Comparison of ENCODE assay signal across 18 cellular contexts in genomic region chr10:27564880-27565279, GRCh38.
"Had no signal": no experiment of that assay in that cellular context is flagged by ENCODE, and none has a peak within 500 bp of the region (broad histone marks: within the 10 kb centered on the region; RNA-seq: fewer than 3 reads in every experiment).

No MANE protein-coding gene starts in this region.

- H3K4me1 ChIP-seq: breast epithelium, gastrocnemius medialis, right lobe of liver, transverse colon had no signal

- H3K27ac ChIP-seq: breast epithelium, gastrocnemius medialis, hepatocyte, right lobe of liver, transverse colon, VCaP had no signal

- H3K36me3 ChIP-seq: breast epithelium, gastrocnemius medialis, right lobe of liver, transverse colon had no signal

- H3K27me3 Mint-ChIP-seq: activated CD8-positive, alpha-beta T cell treated with anti-CD3 and anti-CD28 coated beads for 36 hours; stimulated activated memory B cell treated with anti-CD40 and anti-IgM and Interleukin-4, amounts not matched to agents 10 μg/mL and 1 μg/mL and 100 μg/mL, for 72 hours had no signal

- H3K4me3 Mint-ChIP-seq: stimulated activated memory B cell treated with anti-CD40 and anti-IgM and Interleukin-4, amounts not matched to agents 10 μg/mL and 1 μg/mL and 100 μg/mL, for 72 hours had no signal

- H3K27me3 ChIP-seq: breast epithelium, gastrocnemius medialis, hepatocyte, right lobe of liver, transverse colon had no signal

- DNase-seq: activated naive CD4-positive, alpha-beta T cell treated with anti-CD3 and anti-CD28 coated beads, Interleukin-2, amount 50 U/mL, for 16 hours; anterior cingulate cortex; effector CD4-positive, alpha-beta T cell; gastrocnemius medialis; nucleus accumbens; right lobe of liver; substantia nigra; T1000; transverse colon had no signal

- H3K27ac Mint-ChIP-seq: activated T-helper 2 cell treated with anti-CD3 and anti-CD28 coated beads, Interferon-gamma antibody, Interleukin-2, Interleukin-4, amounts not matched to agents 10 μg/mL and 5 μg/mL and 100 μg/mL, durations not matched to agents 14 hours and 24 hours and 36 hours; progenitor cell of endocrine pancreas; stimulated activated memory B cell treated with anti-CD40 and anti-IgM and Interleukin-4, amounts not matched to agents 10 μg/mL and 1 μg/mL and 100 μg/mL, for 72 hours had no signal

- H3K9me3 ChIP-seq: breast epithelium, gastrocnemius medialis, right lobe of liver, transverse colon had no signal

- ATAC-seq: gastrocnemius medialis; naive thymus-derived CD4-positive, alpha-beta T cell; right lobe of liver; stimulated activated memory B cell treated with anti-CD40 and anti-IgM and Interleukin-4, amounts not matched to agents 10 μg/mL and 1 μg/mL and 100 μg/mL, for 72 hours had no signal

- H3K36me3 Mint-ChIP-seq: stimulated activated memory B cell treated with anti-CD40 and anti-IgM and Interleukin-4, amounts not matched to agents 10 μg/mL and 1 μg/mL and 100 μg/mL, for 72 hours had no signal

- H3K4me3 ChIP-seq: breast epithelium, gastrocnemius medialis, hepatocyte, lung, right lobe of liver, transverse colon had no signal

- H3K9me3 Mint-ChIP-seq: activated T-helper 2 cell treated with anti-CD3 and anti-CD28 coated beads, Interferon-gamma antibody, Interleukin-2, Interleukin-4, amounts not matched to agents 10 μg/mL and 5 μg/mL and 100 μg/mL, durations not matched to agents 14 hours and 24 hours and 36 hours; stimulated activated memory B cell treated with anti-CD40 and anti-IgM and Interleukin-4, amounts not matched to agents 10 μg/mL and 1 μg/mL and 100 μg/mL, for 72 hours had no signal
